ENCODE assay signal across 10 cellular contexts in the genomic region with DNA sequence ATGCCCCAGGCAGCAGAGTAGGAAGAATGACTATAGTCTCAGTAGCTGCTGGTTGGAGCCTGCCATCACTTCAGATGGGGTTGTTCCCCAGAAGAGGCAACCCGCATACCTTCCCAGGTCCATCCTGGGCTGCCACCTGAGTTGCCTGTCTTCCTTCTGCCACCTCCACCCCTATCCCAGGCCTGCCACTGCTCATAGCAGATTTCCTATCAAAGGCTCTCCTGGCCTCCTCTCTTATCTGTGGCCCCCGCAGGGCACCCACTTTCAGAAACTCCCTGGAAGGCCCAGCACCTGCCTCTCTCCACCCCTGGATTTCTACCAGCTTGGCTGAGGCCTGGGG. TPM values are rescaled to one million over a fixed set of nuclear protein-coding genes. Genes with fewer than 3 reads are reported as not detected.
A peak's percentile ranks its signal among the peaks of the same experiment; 100 is the strongest.
DNase-seq lines count a peak whose midpoint lies in the region; ATAC-seq and TF ChIP-seq lines count a peak whose summit lies in the region.
"Had no signal": no experiment of that assay in that cellular context is flagged by ENCODE, and none has a peak within 500 bp of the region (broad histone marks: within the 10 kb centered on the region; RNA-seq: fewer than 3 reads in every experiment).

No MANE protein-coding gene starts in this region.

- TF ChIP-seq CTCF in Loucy (conservative IDR thresholded peaks at IDR 0.05; ENCODE audit: low read length) (no peak), colonic mucosa (IDR thresholded peaks at IDR 0.05) (no peak)

- H3K56ac ChIP-seq in mesendoderm (ENCODE audit: low read length) = peak overlapping the region; percentile 88

- peak overlapping the region; percentile 16 for H4K8ac ChIP-seq in mesendoderm (ENCODE audit: low read depth, low read length)

- no peaks in the 10 kb centered on the region for H3K9me3 ChIP-seq in Loucy (ENCODE audit: insufficient read depth, low read depth, low read length)
- H3K9me3 ChIP-seq in colonic mucosa = no peaks in the 10 kb centered on the region

- H3K9me2 ChIP-seq in Loucy (replicated peaks; ENCODE audit: low read depth, low read length) = no peaks in the 10 kb centered on the region

- H2AFZ ChIP-seq in Loucy (ENCODE audit: low read length) = no peak overlapping the region

- ATAC-seq in GM18861 (IDR thresholded peaks at IDR 0.05; ENCODE audit: unreplicated experiment) (no peak), GM18519 (IDR thresholded peaks at IDR 0.05; ENCODE audit: low FRiP score, unreplicated experiment) (no peak)

- H3K79me1 ChIP-seq in mesendoderm (ENCODE audit: low read length) = peaks cover 1% of the 10 kb centered on the region

- peak overlapping the region; percentile 54 for H2BK5ac ChIP-seq in mesendoderm (ENCODE audit: low read length)

- no peaks in the 10 kb centered on the region for H4K20me1 ChIP-seq in Loucy (ENCODE audit: insufficient read depth, low read length, poor library complexity, severe bottlenecking)

- no peaks in the 10 kb centered on the region for H3F3A ChIP-seq in Loucy (ENCODE audit: low read depth)

- no peak overlapping the region for H2BK120ac ChIP-seq in mesendoderm (ENCODE audit: low read depth, low read length)

- intact Hi-C loops in colonic mucosa (cut with DNase I) = no loop called here

- H3K9ac ChIP-seq in Loucy (ENCODE audit: low read depth, low read length, poor library complexity, severe bottlenecking) (peak overlapping the region; percentile 50), colonic mucosa (ENCODE audit: low read depth in 2 of 2, low read length in 2 of 2) (peak overlapping the region; percentile 64 to 70), mesendoderm (ENCODE audit: low read length) (peak overlapping the region; percentile 73)

- no peaks in the 10 kb centered on the region for H3K36me3 ChIP-seq in Loucy (ENCODE audit: insufficient read depth, low read length)
- no peaks in the 10 kb centered on the region for H3K36me3 ChIP-seq in colonic mucosa
- no peaks in the 10 kb centered on the region for H3K36me3 ChIP-seq in mesendoderm (ENCODE audit: control insufficient read depth, insufficient read depth, low read length)

- H3K79me2 ChIP-seq in Loucy (ENCODE audit: insufficient read depth, low read length) = no peaks in the 10 kb centered on the region
- no peaks in the 10 kb centered on the region for H3K79me2 ChIP-seq in mesendoderm (ENCODE audit: control insufficient read depth, insufficient read depth, low read length)

- no peak overlapping the region for H2AK5ac ChIP-seq in mesendoderm (ENCODE audit: low read length)

- H3K27ac ChIP-seq in colonic mucosa = peak overlapping the region; percentile 45
- H3K27ac ChIP-seq in mesendoderm (ENCODE audit: low read depth, low read length) = peak overlapping the region; percentile 58
- H3K27ac ChIP-seq in substantia nigra (ENCODE audit: low read depth, low read length, poor library complexity, severe bottlenecking) = peak overlapping the region; percentile 63

- no peak overlapping the region for H3K4me2 ChIP-seq in Loucy (ENCODE audit: low read depth, low read length, poor library complexity, severe bottlenecking)
- peak overlapping the region; percentile 55 for H3K4me2 ChIP-seq in mesendoderm (ENCODE audit: low read length)

- H2BK15ac ChIP-seq in mesendoderm (replicated peaks; ENCODE audit: low read depth) = no peak overlapping the region

- DNase-seq in colonic mucosa (no peak), mesendoderm (no peak), substantia nigra (lab: John Stamatoyannopoulos, UW) (peak in 1 of 49 donors; percentile 25), NCI-H2107 treated with DMSO at 0.1 percent for 48 hours (lab: John Stamatoyannopoulos, UW; ENCODE audit: unreplicated experiment) (no peak), Ammon's horn (ENCODE audit: low spot score) (no peak)
- DNase-seq: activated B cell treated with CpG ODN at 0.5 μM for 24 hours, NCI-H774 had no signal

- H3K4me3 ChIP-seq in Loucy (ENCODE audit: low read length, poor library complexity, severe bottlenecking) (no peak overlapping the region), colonic mucosa (no peak overlapping the region), mesendoderm (ENCODE audit: low read length) (no peak overlapping the region)

- no peaks in the 10 kb centered on the region for H3K27me3 ChIP-seq in Loucy (ENCODE audit: insufficient read depth, low read length, poor library complexity, severe bottlenecking)
- no peaks in the 10 kb centered on the region for H3K27me3 ChIP-seq in colonic mucosa
- H3K27me3 ChIP-seq in mesendoderm (ENCODE audit: insufficient read depth, low read length, poor library complexity) = no peaks in the 10 kb centered on the region

- no CpG with 5 or more reads among the region's 2 CpGs for WGBS in mesendoderm (ENCODE audit: extremely low coverage, insufficient coverage, low lambda C conversion rate)

- H3K23ac ChIP-seq in mesendoderm (ENCODE audit: low read length) = no peak overlapping the region

- peak overlapping the region; percentile 9 for H3K18ac ChIP-seq in mesendoderm (ENCODE audit: low read length)

- no peak overlapping the region for H3K4ac ChIP-seq in mesendoderm (ENCODE audit: low read depth, low read length)

- no peak overlapping the region for H4K5ac ChIP-seq in mesendoderm (ENCODE audit: low read length)

- H3K4me1 ChIP-seq in Loucy (ENCODE audit: insufficient read depth, low read length, poor library complexity, severe bottlenecking) = peaks cover 24% of the 10 kb centered on the region
- H3K4me1 ChIP-seq in colonic mucosa = peaks cover 10% of the 10 kb centered on the region
- H3K4me1 ChIP-seq in mesendoderm (ENCODE audit: control insufficient read depth, low read depth, low read length) = peaks cover 5% of the 10 kb centered on the region

RNA-seq across cellular contexts. Expression of a gene that starts 0.6 kb away (rescaled TPM):
- total RNA-seq in colonic mucosa = 10 to 100 TPM; 28.3 to 43.1 TPM
- 9.3 TPM for polyA plus RNA-seq in mesendoderm (2013, experiment 1 of 2)
- polyA plus RNA-seq in mesendoderm (2013, experiment 2 of 2) = 9.5 TPM

RNA-seq across cellular contexts. Expression of a gene that starts 8.5 kb away (rescaled TPM):
- 10 to 100 TPM; 35.3 to 39.7 TPM for total RNA-seq in colonic mucosa
- 16.4 TPM for polyA plus RNA-seq in mesendoderm (2013, experiment 1 of 2)
- polyA plus RNA-seq in mesendoderm (2013, experiment 2 of 2) = 16.3 TPM

RNA-seq across cellular contexts. Expression of a gene that starts 12.8 kb away (rescaled TPM):
- total RNA-seq in colonic mucosa = 10 to 100 TPM; 35.5 to 45.9 TPM
- 11.0 TPM for polyA plus RNA-seq in mesendoderm (2013, experiment 1 of 2)
- polyA plus RNA-seq in mesendoderm (2013, experiment 2 of 2) = 10.4 TPM

RNA-seq across cellular contexts. Expression of a gene that starts 42.4 kb away (rescaled TPM):
- total RNA-seq in colonic mucosa = 10 to 100 TPM; 28.0 to 46.5 TPM
- 21.6 TPM for polyA plus RNA-seq in mesendoderm (2013, experiment 1 of 2)
- 22.0 TPM for polyA plus RNA-seq in mesendoderm (2013, experiment 2 of 2)
